32 cellular contexts compared by ENCODE assay signal in the genomic region with DNA sequence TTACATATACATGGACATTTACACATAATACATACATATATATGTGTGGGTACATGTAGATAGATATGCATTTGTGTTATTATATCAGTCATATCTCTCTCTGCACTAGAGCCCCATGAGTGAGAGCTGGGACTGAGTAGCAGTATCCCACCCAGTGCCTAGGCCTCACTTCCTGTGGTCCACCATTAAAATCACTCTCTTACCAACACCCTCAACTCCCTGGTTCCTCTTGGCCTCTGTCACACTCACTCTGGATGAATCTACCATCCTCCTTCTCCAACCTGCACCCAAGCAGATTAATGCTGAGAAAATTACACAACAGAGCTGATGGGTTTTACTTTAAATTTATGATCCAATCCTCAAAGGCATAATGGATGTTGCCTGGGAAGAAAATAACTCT.
"Had no signal": no experiment of that assay in that cellular context is flagged by ENCODE, and none has a peak within 500 bp of the region (broad histone marks: within the 10 kb centered on the region; RNA-seq: fewer than 3 reads in every experiment).

No MANE protein-coding gene starts in this region.

- H3K36me3 ChIP-seq: adrenal gland, ascending aorta, cardiac muscle cell had no signal

- H3K27me3 ChIP-seq: adrenal gland, ascending aorta, cardiac muscle cell had no signal

- H3K4me1 ChIP-seq: ascending aorta had no signal

- FAIRE-seq: bronchial epithelial cell, TTC549 had no signal

- H3K27ac ChIP-seq: adrenal gland, ascending aorta, cardiac muscle cell, VCaP had no signal

- ATAC-seq: activated CD8-positive, alpha-beta T cell treated with anti-CD3 and anti-CD28 coated beads for 36 hours; activated naive CD4-positive, alpha-beta T cell treated with anti-CD3 and anti-CD28 coated beads, Interleukin-2, amount 50 U/mL, for 72 hours; activated T-cell treated with anti-CD3 and anti-CD28 coated beads, Interleukin-2, amount 50 U/mL, for 4 hours; activated T-cell treated with anti-CD3 and anti-CD28 coated beads, Interleukin-2, amount 50 U/mL, for 72 hours; activated T-helper 17 cell treated with anti-CD3 and anti-CD28 coated beads, Interleukin-2, amount 50 U/mL, for 72 hours had no signal

- DNase-seq: activated B cell treated with CpG ODN at 0.5 μM for 24 hours; activated CD4-positive, alpha-beta memory T cell treated with anti-CD3 and anti-CD28 coated beads for 36 hours; activated CD4-positive, alpha-beta T cell treated with anti-CD3 and anti-CD28 coated beads for 4 hours; activated CD4-positive, alpha-beta T cell treated with anti-CD3 and anti-CD28 coated beads, Interleukin-2, amount 10 ng/mL, durations not matched to agents 24 days and 14 days; activated CD4-positive, alpha-beta T cell treated with anti-CD3 and anti-CD28 coated beads, Interleukin-2, amount 50 U/mL, for 1 hour; activated CD4-positive, alpha-beta T cell treated with anti-CD3 and anti-CD28 coated beads, Interleukin-2, amount 50 U/mL, for 4 hours; activated CD4-positive, CD25-positive, alpha-beta regulatory T cell treated with anti-CD3 and anti-CD28 coated beads, Interleukin-2, amount 50 U/mL, for 72 hours; activated CD8-positive, alpha-beta memory T cell treated with anti-CD3 and anti-CD28 coated beads, Interleukin-2, amount 50 U/mL, for 4 hours; activated CD8-positive, alpha-beta T cell treated with anti-CD3 and anti-CD28 coated beads for 36 hours; activated effector memory CD4-positive, alpha-beta T cell treated with anti-CD3 and anti-CD28 coated beads, Interleukin-2, amount 50 U/mL, for 16 hours; activated gamma-delta T cell treated with Interleukin-2 at 50 U/mL for 16 hours; activated naive CD4-positive, alpha-beta T cell; activated naive CD4-positive, alpha-beta T cell treated with anti-CD3 and anti-CD28 coated beads for 36 hours; activated naive CD4-positive, alpha-beta T cell treated with anti-CD3 and anti-CD28 coated beads, Interleukin-2, amount 50 U/mL, for 16 hours; activated naive CD8-positive, alpha-beta T cell treated with anti-CD3 and anti-CD28 coated beads for 36 hours; activated T-cell treated with anti-CD3 and anti-CD28 coated beads for 4 hours; activated T-cell treated with anti-CD3 and anti-CD28 coated beads, Interleukin-2, amount 50 U/mL, for 1 hour; activated T-cell treated with anti-CD3 and anti-CD28 coated beads, Interleukin-2, amount 50 U/mL, for 4 hours; activated T-cell treated with anti-CD3 and anti-CD28 coated beads, Interleukin-2, amount 50 U/mL, for 72 hours; amniotic stem cell; cerebellar nuclear complex; T-helper 1 cell; T-helper 2 cell; T-helper 9 cell had no signal

- H3K9me3 ChIP-seq: adrenal gland, ascending aorta had no signal

- H3K4me3 ChIP-seq: adrenal gland, ascending aorta, cardiac muscle cell had no signal
